8 cellular contexts compared by ENCODE assay signal in the genomic region with DNA sequence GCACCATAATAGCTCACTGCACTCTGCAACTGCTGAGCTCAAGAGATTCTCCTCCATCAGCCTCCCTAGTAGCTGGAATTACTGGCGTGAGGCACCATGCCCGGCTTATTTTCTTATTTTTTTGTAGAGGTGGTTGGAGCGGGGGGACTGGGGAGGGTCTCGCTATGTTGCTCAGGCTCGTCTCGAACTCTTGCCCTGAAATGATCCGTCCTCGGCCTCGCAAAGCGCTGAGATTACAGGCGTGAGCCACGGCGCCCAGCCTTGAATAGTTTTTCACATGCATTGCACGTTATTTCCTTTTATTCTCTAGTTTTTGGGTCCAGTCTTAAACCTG. TPM values are rescaled to one million over a fixed set of nuclear protein-coding genes. Genes with fewer than 3 reads are reported as not detected.
DNase-seq lines count a peak whose midpoint lies in the region; ATAC-seq and TF ChIP-seq lines count a peak whose summit lies in the region.

No MANE protein-coding gene starts in this region.

- peak overlapping the region; percentile 65 for H4K91ac ChIP-seq in IMR-90 (ENCODE audit: insufficient read depth, low read depth, low read length)

- TF ChIP-seq POLR2A in IMR-90 (IDR thresholded peaks at IDR 0.05; ENCODE audit: low read depth, low read length): no peak

- POLR2A ChIA-PET in AG04450 (lab: Yijun Ruan, JAX) (interaction anchor here (0.6 to 1.6 kb wide), 6 partner anchors 9 to 282 kb away, joined by 3 to 9 read pairs (median 7); a partner anchor contains a TSS), IMR-90 (lab: Charles Lee; ENCODE audit: unreplicated experiment) (interaction anchor here (0.6 to 0.7 kb wide), 2 partner anchors 45 to 455 kb away, joined by 5 to 6 read pairs; no protein-coding TSS in a partner anchor), GM10248 (lab: Yijun Ruan, JAX) (interaction anchor here (0.6 kb wide), 1 partner anchor 9 kb away, joined by 3 read pairs; no protein-coding TSS in a partner anchor)
- POLR2A ChIA-PET in naive thymus-derived CD4-positive, alpha-beta T cell (lab: Charles Lee): interaction anchor here (0.6 to 17.9 kb wide), 22 partner anchors 9 to 329 kb away, joined by 3 to 326 read pairs (median 6); a partner anchor contains a TSS

- H4K8ac ChIP-seq in IMR-90 (ENCODE audit: low read depth in 2 of 2, low read length in 2 of 2): peak overlapping the region; percentile 80 to 85

- BruUV-seq in IMR-90 (replicated peaks; lab: Mats Ljungman, UMichigan): no TSS peak

- H3K4ac ChIP-seq in IMR-90 (ENCODE audit: low read depth, low read length): peak overlapping the region; percentile 64

- no peaks in the 10 kb centered on the region for H3K9me3 Mint-ChIP-seq in naive thymus-derived CD4-positive, alpha-beta T cell

- H3K9me3 ChIP-seq in AG04450 (ENCODE audit: control insufficient read depth, insufficient read depth, low read length): no peaks in the 10 kb centered on the region; the same call in 1 of the 2 replicates
- H3K9me3 ChIP-seq in IMR-90 (ENCODE audit: control insufficient read depth, insufficient read depth, low read length): no peaks in the 10 kb centered on the region
- no peaks in the 10 kb centered on the region for H3K9me3 ChIP-seq in naive thymus-derived CD4-positive, alpha-beta T cell (ENCODE audit: control insufficient read depth in 2 of 3, low read length in 3 of 3)

- H2AFZ ChIP-seq in IMR-90 (replicated peaks; ENCODE audit: low read length, poor library complexity): peak overlapping the region; percentile 94

- H2BK5ac ChIP-seq in IMR-90 (ENCODE audit: low read depth, low read length, poor library complexity, severe bottlenecking): peak overlapping the region; percentile 29

- H2AK5ac ChIP-seq in IMR-90 (ENCODE audit: low read depth, low read length): peak overlapping the region; percentile 29; the same call in 1 of the 2 replicates

- peak overlapping the region; percentile 13; the same call in 1 of the 2 replicates for H3K56ac ChIP-seq in IMR-90 (ENCODE audit: extremely low read depth, insufficient read depth, low read length)

- H3K27me3 ChIP-seq in AG04450 (ENCODE audit: control insufficient read depth, insufficient read depth, low read length) (no peaks in the 10 kb centered on the region), IMR-90 (ENCODE audit: control insufficient read depth, insufficient read depth, low read length) (no peaks in the 10 kb centered on the region)
- H3K27me3 ChIP-seq in naive thymus-derived CD4-positive, alpha-beta T cell (ENCODE audit: control insufficient read depth in 2 of 2, insufficient read depth in 2 of 2, low read length in 2 of 2): no peaks in the 10 kb centered on the region

- in situ Hi-C loops in IMR-90 (cut with MboI; ENCODE audit: low sequenced_read_pairs): no loop called here

- TF ChIP-seq RAD21 in IMR-90 (IDR thresholded peaks at IDR 0.05; ENCODE audit: low read length): no peak

- H3K4me3 ChIP-seq in AG04450 (ENCODE audit: low read depth, low read length) (peak overlapping the region; percentile 43), IMR-90 (ENCODE audit: insufficient read depth, low read depth, low read length) (peak overlapping the region; percentile 27)
- H3K4me3 ChIP-seq in naive thymus-derived CD4-positive, alpha-beta T cell (ENCODE audit: low read length): peak overlapping the region; percentile 97

- H3K27ac ChIP-seq in AG04450 (ENCODE audit: low read depth, low read length) (no peak overlapping the region), IMR-90 (ENCODE audit: insufficient read depth, low read length) (peak overlapping the region; percentile 10), cingulate gyrus (ENCODE audit: low read depth, low read length) (peak overlapping the region; percentile 87)
- H3K27ac ChIP-seq in naive thymus-derived CD4-positive, alpha-beta T cell (ENCODE audit: low read depth, low read length): peak overlapping the region; percentile 98

- no peaks in the 10 kb centered on the region for H3K27me3 Mint-ChIP-seq in naive thymus-derived CD4-positive, alpha-beta T cell

- no peak for DNase-seq in AG04450 (ENCODE audit: low read depth, low spot score)
- no peak for DNase-seq in IMR-90
- no peak for DNase-seq in naive thymus-derived CD4-positive, alpha-beta T cell
- no peak for DNase-seq in GM10248 (ENCODE audit: extremely low spot score)
- DNase-seq in NCI-H1105 treated with DMSO at 0.1 percent for 48 hours (lab: John Stamatoyannopoulos, UW): no peak
- no peak for DNase-seq in AG20443 (ENCODE audit: low spot score)

- ATAC-seq in IMR-90 (ENCODE audit: low read depth): no peak
- ATAC-seq in naive thymus-derived CD4-positive, alpha-beta T cell: no peak
- ATAC-seq in GM18498 (IDR thresholded peaks at IDR 0.05; ENCODE audit: unreplicated experiment): no peak

- peak overlapping the region; percentile 96 for H2AK9ac ChIP-seq in IMR-90 (replicated peaks; ENCODE audit: low read depth, low read length, poor library complexity)

- H3K4me1 ChIP-seq in IMR-90 (ENCODE audit: control insufficient read depth, insufficient read depth, low read length): 0 out of 2 replicates have a peak, but pooled peaks cover 2% of the 10 kb centered on the region
- peaks cover 15 to 19% of the 10 kb centered on the region in 2 donors for H3K4me1 ChIP-seq in naive thymus-derived CD4-positive, alpha-beta T cell (ENCODE audit: control insufficient read depth in 2 of 2, insufficient read depth in 2 of 2, low read length in 2 of 2)

- peak overlapping the region; percentile 36; the same call in 1 of the 2 replicates for H3K14ac ChIP-seq in IMR-90 (replicated peaks; ENCODE audit: low read depth, low read length)

- H3K36me3 Mint-ChIP-seq in naive thymus-derived CD4-positive, alpha-beta T cell: peaks cover 0 to 13% (median 10%) of the 10 kb centered on the region in 5 donors

- WGBS in IMR-90 (ENCODE audit: extremely low coverage in 2 of 2, insufficient read length in 1 of 2), 2 experiments: 55% methylated on average over 10 of the region's 14 CpGs; no CpG with 5 or more reads in 1 of the 2 experiments

- intact Hi-C loops in IMR-90 (cut with micrococcal nuclease): no loop called here
- intact Hi-C loops in naive thymus-derived CD4-positive, alpha-beta T cell (cut with micrococcal nuclease): loop anchor here (1.0 to 5.0 kb wide), 16 partner anchors 10 to 281 kb away; a partner anchor contains a TSS

- H3K36me3 ChIP-seq in IMR-90 (ENCODE audit: control insufficient read depth, insufficient read depth, low read length): peaks cover 6% of the 10 kb centered on the region; the same call in 1 of the 2 replicates
- peaks cover 0 to 11% (median 6%) of the 10 kb centered on the region in 3 experiments for H3K36me3 ChIP-seq in naive thymus-derived CD4-positive, alpha-beta T cell (ENCODE audit: control insufficient read depth in 2 of 3, insufficient read depth in 3 of 3, low read length in 3 of 3)

- peak overlapping the region; percentile 69 for H4K5ac ChIP-seq in IMR-90 (ENCODE audit: low read depth, low read length)

- H3K18ac ChIP-seq in IMR-90 (ENCODE audit: low read depth, low read length): no peak overlapping the region; the same call in 1 of the 2 replicates

- no peak for TF ChIP-seq CTCF in AG04450 (IDR thresholded peaks at IDR 0.05; ENCODE audit: low read depth, low read length)
- no peak for TF ChIP-seq CTCF in IMR-90 (conservative IDR thresholded peaks at IDR 0.05; ENCODE audit: low read depth, low read length)
- no peak for TF ChIP-seq CTCF in GM10248 (IDR thresholded peaks at IDR 0.05; ENCODE audit: control extremely low read depth, extremely low read depth, low read depth, missing control alignments)

- CTCF ChIA-PET in AG04450 (lab: Charles Lee) (interaction anchor here (0.6 to 3.2 kb wide), 4 partner anchors 15 to 333 kb away, joined by 3 to 32 read pairs (median 4); no protein-coding TSS in a partner anchor), IMR-90 (lab: Yijun Ruan, JAX) (interaction anchor here (0.5 to 1.0 kb wide), 3 partner anchors 9 to 58 kb away, joined by 3 to 5 read pairs (median 3); no protein-coding TSS in a partner anchor), GM10248 (lab: Yijun Ruan, JAX) (interaction anchor here (0.9 to 9.8 kb wide), 4 partner anchors 17 to 66 kb away, joined by 3 to 114 read pairs (median 3); a partner anchor contains a TSS)
- CTCF ChIA-PET in naive thymus-derived CD4-positive, alpha-beta T cell (lab: Charles Lee): interaction anchor here (0.6 to 3.6 kb wide), 10 partner anchors 9 to 648 kb away, joined by 3 to 26 read pairs (median 4); a partner anchor contains a TSS

- H2BK120ac ChIP-seq in IMR-90 (ENCODE audit: low read depth, low read length): peak overlapping the region; percentile 44; the same call in 1 of the 2 replicates

- peaks cover 23 to 42% (median 32%) of the 10 kb centered on the region in 7 donors for H3K4me1 Mint-ChIP-seq in naive thymus-derived CD4-positive, alpha-beta T cell

- peak overlapping the region; percentile 12; the same call in 1 of the 2 replicates for H3K9ac ChIP-seq in IMR-90 (ENCODE audit: low read depth, low read length)

- H3K79me1 ChIP-seq in IMR-90 (ENCODE audit: low read depth in 1 of 2, low read length in 2 of 2): peaks cover 17 to 38% of the 10 kb centered on the region in 2 experiments

- peak overlapping the region; percentile 87 to 100 (median 96) for H3K4me3 Mint-ChIP-seq in naive thymus-derived CD4-positive, alpha-beta T cell

- peak overlapping the region; percentile 41 for H3K23ac ChIP-seq in IMR-90 (ENCODE audit: low read depth, low read length)

- no peaks in the 10 kb centered on the region; the same call in 1 of the 2 replicates for H4K20me1 ChIP-seq in IMR-90 (ENCODE audit: insufficient read depth, low read length)

- H3K4me2 ChIP-seq in IMR-90 (ENCODE audit: low read depth, low read length): peak overlapping the region; percentile 66

- no peak overlapping the region for H2BK15ac ChIP-seq in IMR-90 (ENCODE audit: low read depth, low read length)

- H3K9me1 ChIP-seq in IMR-90 (ENCODE audit: insufficient read depth, low read length): no peaks in the 10 kb centered on the region

- dilution Hi-C loops in IMR-90 (cut with HindIII; ENCODE audit: low sequenced_read_pairs, unreplicated experiment): no loop called here

- H3K27ac Mint-ChIP-seq in naive thymus-derived CD4-positive, alpha-beta T cell: peak overlapping the region; percentile 95 to 99 (median 98)

- no peak overlapping the region for H2BK20ac ChIP-seq in IMR-90 (ENCODE audit: low read depth, low read length)

RNA-seq across cellular contexts. Expression of a gene that starts 0.5 kb away (rescaled TPM):
- polyA plus RNA-seq in AG04450 (2011; rRNA removed) (122 and 160 TPM in 2 replicates), IMR-90 (2012; rRNA removed) (268 and 289 TPM in 2 replicates)
- polyA minus RNA-seq in AG04450 (2011; rRNA and poly(A)+ RNA removed): 30.8 and 37.4 TPM in 2 replicates
- total RNA-seq in IMR-90 (2012; rRNA removed): 131 and 134 TPM in 2 replicates
- polyA plus RNA-seq in IMR-90 (2012; cell fraction: cytosol; rRNA removed): 524 and 774 TPM in 2 replicates
- 184 and 232 TPM in 2 replicates for polyA plus RNA-seq in IMR-90 (2012; cell fraction: nucleus; rRNA removed; ENCODE audit: low replicate concordance)
- total RNA-seq in naive thymus-derived CD4-positive, alpha-beta T cell: 100 to 1,000 TPM; 132 to 200 (median 173) TPM
- polyA plus RNA-seq in naive thymus-derived CD4-positive, alpha-beta T cell: 100 to 1,000 TPM; 550 to 555 TPM

RNA-seq across cellular contexts. Expression of a gene that starts 10.3 kb away (rescaled TPM):
- polyA plus RNA-seq in AG04450 (2011; rRNA removed) (3.5 and 6.2 TPM in 2 replicates), IMR-90 (2012; rRNA removed) (14.1 and 15.9 TPM in 2 replicates)
- polyA minus RNA-seq in AG04450 (2011; rRNA and poly(A)+ RNA removed): 5.3 and 11.4 TPM in 2 replicates
- total RNA-seq in IMR-90 (2012; rRNA removed): 4.4 and 4.5 TPM in 2 replicates
- 6.7 and 16.7 TPM in 2 replicates for polyA plus RNA-seq in IMR-90 (2012; cell fraction: cytosol; rRNA removed)
- 41.4 and 101 TPM in 2 replicates for polyA plus RNA-seq in IMR-90 (2012; cell fraction: nucleus; rRNA removed; ENCODE audit: low replicate concordance)
- total RNA-seq in naive thymus-derived CD4-positive, alpha-beta T cell: 100 to 1,000 TPM in 1 of 5 experiments, 10 to 100 TPM in 4; 51.8 to 102 (median 70.2) TPM
- polyA plus RNA-seq in naive thymus-derived CD4-positive, alpha-beta T cell: 1 to 10 TPM; 3.2 to 5.9 TPM

RNA-seq across cellular contexts. Expression of a gene that starts 20.2 kb away (rescaled TPM):
- 14.4 and 16.0 TPM in 2 replicates for polyA plus RNA-seq in AG04450 (2011; rRNA removed)
- 7.6 and 9.0 TPM in 2 replicates for polyA minus RNA-seq in AG04450 (2011; rRNA and poly(A)+ RNA removed)
- 0.90 and 1.1 TPM in 2 replicates for total RNA-seq in IMR-90 (2012; rRNA removed)
- 7.3 and 8.5 TPM in 2 replicates for polyA plus RNA-seq in IMR-90 (2012; rRNA removed)
- polyA plus RNA-seq in IMR-90 (2012; cell fraction: cytosol; rRNA removed): 7.1 and 9.8 TPM in 2 replicates
- 11.3 and 13.2 TPM in 2 replicates for polyA plus RNA-seq in IMR-90 (2012; cell fraction: nucleus; rRNA removed; ENCODE audit: low replicate concordance)
- total RNA-seq in naive thymus-derived CD4-positive, alpha-beta T cell: 10 to 100 TPM in 4 of 5 experiments, 1 to 10 TPM in 1; 4.7 to 26.8 (median 16.7) TPM
- 10 to 100 TPM in 1 of 2 donors, 1 to 10 TPM in 1; 7.4 to 10.8 TPM for polyA plus RNA-seq in naive thymus-derived CD4-positive, alpha-beta T cell

RNA-seq across cellular contexts. Expression of a gene that starts 21.4 kb away (rescaled TPM):
- polyA plus RNA-seq in AG04450 (2011; rRNA removed): 0.55 and 0.56 TPM in 2 replicates
- polyA minus RNA-seq in AG04450 (2011; rRNA and poly(A)+ RNA removed): 0.41 and 0.61 TPM in 2 replicates
- total RNA-seq in IMR-90 (2012; rRNA removed): 0.56 and 0.72 TPM in 2 replicates
- 1.4 and 1.6 TPM in 2 replicates for polyA plus RNA-seq in IMR-90 (2012; rRNA removed)
- polyA plus RNA-seq in IMR-90 (2012; cell fraction: cytosol; rRNA removed): 2.8 and 3.1 TPM in 2 replicates
- 1.8 and 3.1 TPM in 2 replicates for polyA plus RNA-seq in IMR-90 (2012; cell fraction: nucleus; rRNA removed; ENCODE audit: low replicate concordance)
- total RNA-seq in naive thymus-derived CD4-positive, alpha-beta T cell: 1 to 10 TPM; 4.5 to 6.3 (median 5.8) TPM
- 1 to 10 TPM; 1.5 to 2.3 TPM for polyA plus RNA-seq in naive thymus-derived CD4-positive, alpha-beta T cell

RNA-seq across cellular contexts. Expression of a gene that starts 28.8 kb away (rescaled TPM):
- 26.3 and 29.7 TPM in 2 replicates for polyA plus RNA-seq in AG04450 (2011; rRNA removed)
- polyA minus RNA-seq in AG04450 (2011; rRNA and poly(A)+ RNA removed): 11.5 and 16.5 TPM in 2 replicates
- 13.3 and 20.0 TPM in 2 replicates for total RNA-seq in IMR-90 (2012; rRNA removed)
- 18.1 and 21.9 TPM in 2 replicates for polyA plus RNA-seq in IMR-90 (2012; rRNA removed)
- polyA plus RNA-seq in IMR-90 (2012; cell fraction: cytosol; rRNA removed): 9.3 and 14.0 TPM in 2 replicates
- polyA plus RNA-seq in IMR-90 (2012; cell fraction: nucleus; rRNA removed; ENCODE audit: low replicate concordance): 10.9 and 19.5 TPM in 2 replicates
- total RNA-seq in naive thymus-derived CD4-positive, alpha-beta T cell: 10 to 100 TPM; 22.1 to 68.2 (median 40.3) TPM
- 10 to 100 TPM; 21.5 to 22.3 TPM for polyA plus RNA-seq in naive thymus-derived CD4-positive, alpha-beta T cell

Comparison
In these comparisons a context has a peak if more than half of its experiments do, and no peak if none do; other contexts are left out.
1. H3K4me3 ChIP-seq: peak in every context shown above with its lines; median percentile 97 in naive thymus-derived CD4-positive, alpha-beta T cell; 43 in AG04450; 27 in IMR-90.